Comparison of ENCODE assay signal across 21 cellular contexts in the genomic region with DNA sequence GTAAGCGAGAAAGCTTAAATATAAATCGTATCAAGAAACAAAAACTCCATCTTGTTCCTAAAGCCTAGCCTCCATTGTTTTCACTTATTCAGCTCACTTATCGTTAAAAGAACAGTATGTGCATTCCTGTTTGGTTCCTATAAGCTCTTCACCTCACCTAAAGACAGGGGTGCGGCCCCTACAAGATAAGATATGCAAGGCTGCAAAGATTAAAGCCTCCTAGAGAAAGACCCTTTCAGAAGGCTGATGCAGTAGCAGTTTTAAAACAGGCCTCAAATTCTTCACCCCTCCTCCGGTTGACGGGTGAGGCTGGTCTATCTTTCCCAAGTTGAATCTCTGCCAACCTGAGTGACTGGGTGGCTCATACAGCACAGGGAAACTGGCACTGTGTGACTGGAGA. TPM values are rescaled to one million over a fixed set of nuclear protein-coding genes. Genes with fewer than 3 reads are reported as not detected.
DNase-seq lines count a peak whose midpoint lies in the region; ATAC-seq, FAIRE-seq and TF ChIP-seq lines count a peak whose summit lies in the region.
"Had no signal": no experiment of that assay in that cellular context is flagged by ENCODE, and none has a peak within 500 bp of the region (broad histone marks: within the 10 kb centered on the region; RNA-seq: fewer than 3 reads in every experiment).

No MANE protein-coding gene starts in this region.

- H4K91ac ChIP-seq in H1 (replicated peaks; ENCODE audit: insufficient read length, low read length) = no peak overlapping the region

- H4K20me1 ChIP-seq in GM23338 (replicated peaks; ENCODE audit: insufficient read depth) (no peaks in the 10 kb centered on the region), H1 (replicated peaks in 1 of 2; ENCODE audit: control insufficient read depth in 1 of 2, insufficient read depth in 2 of 2, low read length in 2 of 2) (no peaks in the 10 kb centered on the region)

- H3K27me3 Mint-ChIP-seq in GM23338 (ENCODE audit: insufficient read depth, low read depth, poor library complexity) (peaks cover 3% of the 10 kb centered on the region), nephron (ENCODE audit: low read depth) (peaks cover 13% of the 10 kb centered on the region)
- H3K27me3 Mint-ChIP-seq: IgD-negative memory B cell had no signal

- H2AFZ ChIP-seq in GM23338 (no peak overlapping the region), H1 (ENCODE audit: low read length) (no peak overlapping the region)

- no peak overlapping the region for H4K8ac ChIP-seq in H1 (ENCODE audit: extremely low read depth, insufficient read depth, low read length)

- H3K14ac ChIP-seq in H1 (ENCODE audit: insufficient read length) = no peak overlapping the region

- H3K4me1 ChIP-seq in GM23338 (ENCODE audit: insufficient read depth) = no peaks in the 10 kb centered on the region; the same call in 1 of the 2 replicates
- H3K4me1 ChIP-seq in H1 (replicated peaks in 1 of 4; ENCODE audit: control insufficient read depth in 3 of 4, insufficient read depth in 4 of 4, low read length in 3 of 4) = peaks cover 0 to 2% (median 0%) of the 10 kb centered on the region in 4 experiments; a peak in 1 of 7 replicates
- H3K4me1 ChIP-seq in testis = peaks cover 21% of the 10 kb centered on the region
- H3K4me1 ChIP-seq: SJCRH30 had no signal

- no peak overlapping the region for H3K23ac ChIP-seq in H1 (ENCODE audit: insufficient read length)

- no peak overlapping the region for H2BK15ac ChIP-seq in H1 (ENCODE audit: low read length)

- TF ChIP-seq RAD21 in H1 (IDR thresholded peaks at IDR 0.05 in 1 of 2, conservative IDR thresholded peaks at IDR 0.05 in 1 of 2; ENCODE audit: low read depth in 2 of 2, low read length in 2 of 2) = no peak

- H3K4ac ChIP-seq in H1 (replicated peaks; ENCODE audit: insufficient read length, low read depth, low read length) = no peak overlapping the region

- no peaks in the 10 kb centered on the region for H3F3A ChIP-seq in GM23338 (replicated peaks; ENCODE audit: low read depth)

- no peak overlapping the region; the same call in 1 of the 2 replicates for H2BK12ac ChIP-seq in H1 (ENCODE audit: low read depth, low read length)

- H3K4me3 Mint-ChIP-seq in GM23338 = no peak overlapping the region
- no peak overlapping the region for H3K4me3 Mint-ChIP-seq in nephron
- H3K4me3 Mint-ChIP-seq: IgD-negative memory B cell had no signal

- no peaks in the 10 kb centered on the region for H3K27me3 ChIP-seq in GM23338 (ENCODE audit: insufficient read depth)
- H3K27me3 ChIP-seq in H1 (replicated peaks in 1 of 4; ENCODE audit: control insufficient read depth in 3 of 4, extremely low read depth in 1 of 4, insufficient read depth in 3 of 4, low read length in 3 of 4) = no peaks in the 10 kb centered on the region
- H3K27me3 ChIP-seq in testis = no peaks in the 10 kb centered on the region
- H3K27me3 ChIP-seq: SJCRH30 had no signal

- TF ChIP-seq POLR2A in H1 (IDR thresholded peaks at IDR 0.05; ENCODE audit: control extremely low read depth in 1 of 2, low read depth in 2 of 2, low read length in 2 of 2) (no peak), testis (IDR thresholded peaks at IDR 0.05) (no peak)

- 91% methylated on average over 6 of the region's 6 CpGs; no CpG with 5 or more reads in 1 of the 2 experiments for whole genome bisulfite sequencing in H1 (ENCODE audit: extremely low coverage in 1 of 2, insufficient coverage in 1 of 2, insufficient read length in 1 of 2, insufficient replicate concordance in 2 of 2, low coverage in 1 of 2, low lambda C conversion rate in 2 of 2, missing lambda C conversion rate in 1 of 2), 2 experiments
- WGBS in testis, 2 donors = 64 to 75% methylated on average over 6 of the region's 6 CpGs

- ATAC-seq in GM23338 (no peak), GM21786 (IDR thresholded peaks at IDR 0.05; ENCODE audit: unreplicated experiment) (no peak)

- CTCF ChIA-PET in H1 (lab: Charles Lee; ENCODE audit: partially characterized antibody) (interaction anchor here (0.6 to 2.4 kb wide), 6 partner anchors 15 to 149 kb away, joined by 3 to 7 read pairs (median 3); no protein-coding TSS in a partner anchor), GM10248 (lab: Yijun Ruan, JAX) (no interaction called here)

- DNase-seq in GM23338 (ENCODE audit: low spot score) (no peak), H1 (ENCODE audit: low read depth in 1 of 2, low spot score in 2 of 2) (no peak), testis (no peak), GM10248 (ENCODE audit: extremely low spot score) (no peak), HuH-7 (ENCODE audit: low spot score) (no peak)
- DNase-seq: EL, GF-D8, GOT3, Kasumi-1, NCI-H1694 treated with DMSO at 0.1 percent for 48 hours, NCI-H2081 treated with DMSO at 0.1 percent for 48 hours, NCI-H2171 treated with DMSO at 0.1 percent for 48 hours, NCI-H526, OCI-M1, SJCRH30 had no signal

- no peak overlapping the region for H2BK120ac ChIP-seq in H1 (replicated peaks; ENCODE audit: low read depth, low read length)

- no peak for TF ChIP-seq CTCF in GM23338 (conservative IDR thresholded peaks at IDR 0.05; ENCODE audit: low read depth in 2 of 2)
- no peak for TF ChIP-seq CTCF in H1 (IDR thresholded peaks at IDR 0.05; ENCODE audit: control extremely low read depth in 1 of 3, insufficient read depth in 1 of 3, low read depth in 1 of 3, low read length in 3 of 3)
- TF ChIP-seq CTCF in nephron (IDR thresholded peaks at IDR 0.05; ENCODE audit: unreplicated experiment in 3 of 3) = no peak
- no peak for TF ChIP-seq CTCF in testis (IDR thresholded peaks at IDR 0.05)
- TF ChIP-seq CTCF in GM10248 (IDR thresholded peaks at IDR 0.05; ENCODE audit: control extremely low read depth, extremely low read depth, low read depth, missing control alignments) = no peak

- peaks cover 15% of the 10 kb centered on the region for H3K4me1 Mint-ChIP-seq in GM23338
- H3K4me1 Mint-ChIP-seq in nephron = no peaks in the 10 kb centered on the region
- H3K4me1 Mint-ChIP-seq: IgD-negative memory B cell had no signal

- TF ChIP-seq EP300 in H1 (IDR thresholded peaks at IDR 0.05; ENCODE audit: borderline replicate concordance in 1 of 2, low read depth in 2 of 2, low read length in 2 of 2) = no peak

- intact Hi-C loops in testis (cut with DNase I; ENCODE audit: low total_unique reads) = no loop called here

- no peaks in the 10 kb centered on the region for H3K23me2 ChIP-seq in H1 (ENCODE audit: low read depth, low read length)

- H4K5ac ChIP-seq in H1 (ENCODE audit: insufficient read length, low read depth, low read length) = no peak overlapping the region

- H3K9me3 ChIP-seq in H1 (ENCODE audit: insufficient read depth in 2 of 2, low read depth in 1 of 2, low read length in 1 of 2) (no peaks in the 10 kb centered on the region), testis (no peaks in the 10 kb centered on the region)
- H3K9me3 ChIP-seq: SJCRH30 had no signal

- peak overlapping the region; percentile 75 for H2BK5ac ChIP-seq in H1 (ENCODE audit: low read depth, low read length)

- no peak overlapping the region for H2BK20ac ChIP-seq in H1 (ENCODE audit: low read length)

- H3K4me3 ChIP-seq in GM23338 (no peak overlapping the region), H1 (ENCODE audit: extremely low read depth in 1 of 4, insufficient read depth in 2 of 4, low read depth in 3 of 4, low read length in 4 of 4) (no peak overlapping the region), testis (no peak overlapping the region)
- H3K4me3 ChIP-seq: SJCRH30 had no signal

- H3K79me2 ChIP-seq in GM23338 (replicated peaks; ENCODE audit: insufficient read depth) (no peaks in the 10 kb centered on the region), H1 (ENCODE audit: control insufficient read depth in 1 of 2, insufficient read depth in 2 of 2, low read length in 2 of 2) (no peaks in the 10 kb centered on the region)

- H3K27ac ChIP-seq in GM23338 (ENCODE audit: low read depth) (no peak overlapping the region), H1 (ENCODE audit: low read depth, low read length) (no peak overlapping the region), testis (peak overlapping the region; percentile 51 to 59)
- H3K27ac ChIP-seq: C4-2B, SJCRH30 had no signal

- no peaks in the 10 kb centered on the region for H3K79me1 ChIP-seq in H1 (ENCODE audit: low read depth, low read length)

- H3K27ac Mint-ChIP-seq in GM23338 = peak overlapping the region; percentile 61
- H3K27ac Mint-ChIP-seq in nephron = peak overlapping the region in 2 of 3 experiments; percentile 57
- H3K27ac Mint-ChIP-seq: IgD-negative memory B cell had no signal

- H3K9me3 Mint-ChIP-seq in GM23338 (no peaks in the 10 kb centered on the region), nephron (no peaks in the 10 kb centered on the region)
- H3K9me3 Mint-ChIP-seq: IgD-negative memory B cell had no signal

- H3K36me3 Mint-ChIP-seq in GM23338 (ENCODE audit: low read depth) = no peaks in the 10 kb centered on the region; the same call in 2 of the 3 replicates
- H3K36me3 Mint-ChIP-seq in nephron (ENCODE audit: low read depth) = no peaks in the 10 kb centered on the region
- H3K36me3 Mint-ChIP-seq: IgD-negative memory B cell had no signal

- no peak overlapping the region for H3K56ac ChIP-seq in H1 (replicated peaks; ENCODE audit: insufficient read length, low read depth, low read length)

- peak overlapping the region; percentile 39; the same call in 1 of the 2 replicates for H3K18ac ChIP-seq in H1 (ENCODE audit: extremely low read depth, low read length)

- H3K4me2 ChIP-seq in GM23338 = no peak overlapping the region
- no peak overlapping the region for H3K4me2 ChIP-seq in H1 (ENCODE audit: insufficient read depth in 1 of 2, low read depth in 2 of 2, low read length in 2 of 2)

- no peak overlapping the region for H3K9ac ChIP-seq in H1 (replicated peaks in 1 of 4; ENCODE audit: extremely low read depth in 1 of 4, low read depth in 3 of 4, low read length in 3 of 4)

- H3K36me3 ChIP-seq in GM23338 (ENCODE audit: insufficient read depth) = no peaks in the 10 kb centered on the region
- H3K36me3 ChIP-seq in H1 (ENCODE audit: control insufficient read depth in 2 of 4, insufficient read depth in 4 of 4, low read length in 3 of 4) = no peaks in the 10 kb centered on the region
- no peaks in the 10 kb centered on the region for H3K36me3 ChIP-seq in testis (ENCODE audit: low read depth, missing control alignments)
- H3K36me3 ChIP-seq: SJCRH30 had no signal

- H2AK5ac ChIP-seq in H1 (ENCODE audit: low read depth, low read length) = no peak overlapping the region

- POLR2A ChIA-PET in H1 (lab: Charles Lee; ENCODE audit: partially characterized antibody) = no interaction called here
- POLR2A ChIA-PET in GM10248 (lab: Yijun Ruan, JAX) = no interaction called here

- no peak for FAIRE-seq in H1 (lab: Jason Lieb, UNC)
- FAIRE-seq: GM19239, RCC 7860 had no signal

- H3K9me2 ChIP-seq in GM23338 (ENCODE audit: insufficient read depth) = no peaks in the 10 kb centered on the region

RNA-seq across cellular contexts. Expression of a gene that starts 48.4 kb away (rescaled TPM):
- total RNA-seq in GM23338 (2014; rRNA removed; shearing (Covaris generic)) = 47.6 and 52.3 TPM in 2 replicates
- 14.8 and 15.9 TPM in 2 replicates for polyA plus RNA-seq in GM23338 (2016; fragmentation: Nextera tagmentation; extraction: Ambion mirVana)
- 48.7 and 48.8 TPM in 2 replicates for total RNA-seq in H1 (2021; fragmentation: NEBNext Ultra II Directional; extraction: Animal tissue kit (Norgen Biotek cat#: 25700))
- 24.8 and 30.4 TPM in 2 replicates for polyA plus RNA-seq in H1 (2011; rRNA removed)
- polyA plus RNA-seq in H1 (2011; cell fraction: cytosol; rRNA removed) = 30.7 TPM
- polyA plus RNA-seq in H1 (2011; cell fraction: nucleus; rRNA removed) = 93.8 TPM
- 40.3 to 50.4 TPM (median 47.6 TPM) in 4 replicates for polyA plus RNA-seq in H1 (2012, experiment 1 of 2)
- polyA plus RNA-seq in H1 (2012, experiment 2 of 2) = 4.7 TPM
- polyA plus RNA-seq in H1 (2013, experiment 1 of 2) = 53.7 TPM
- 39.0 TPM for polyA plus RNA-seq in H1 (2013, experiment 2 of 2)
- polyA minus RNA-seq in H1 (2011; rRNA and poly(A)+ RNA removed) = 83.6 and 118 TPM in 2 replicates
- 36.4 TPM for polyA minus RNA-seq in H1 (2011; cell fraction: cytosol; rRNA and poly(A)+ RNA removed)
- 65.3 TPM for polyA minus RNA-seq in H1 (2011; cell fraction: nucleus; rRNA and poly(A)+ RNA removed)
- total RNA-seq in testis = 100 to 1,000 TPM; 141 to 146 TPM
- polyA plus RNA-seq in testis (ENCODE audit: insufficient read depth, low read depth, low replicate concordance) = 35.7 TPM
- polyA plus RNA-seq: IgD-negative memory B cell had no signal

Comparison
In these comparisons a context has a peak if more than half of its experiments do, and no peak if none do; other contexts are left out.
1. H3K27ac ChIP-seq: peak in testis (2 of 2); none in GM23338 (single experiment) and H1 (single experiment).